In the genomic region with DNA sequence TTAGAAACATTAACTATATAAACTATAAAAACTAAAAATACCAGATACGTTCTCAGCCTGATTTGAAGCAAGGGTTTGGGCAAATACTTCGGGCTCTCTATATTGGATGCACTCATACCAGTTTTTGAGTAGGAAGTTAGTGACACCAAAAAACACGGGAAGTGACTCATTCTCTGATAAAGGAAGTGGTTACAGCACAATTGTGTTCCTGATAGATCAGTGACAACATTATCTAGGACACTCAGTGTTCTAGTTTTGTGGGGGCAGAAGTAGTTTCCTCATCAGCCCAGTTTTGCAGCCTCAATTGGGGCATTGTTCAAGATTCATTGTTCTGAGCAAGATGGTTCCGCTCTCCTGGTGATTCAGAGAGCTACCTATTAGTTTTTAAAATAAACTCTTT, we compare ENCODE assay signal across 8 cellular contexts.
DNase-seq lines count a peak whose midpoint lies in the region; ATAC-seq and TF ChIP-seq lines count a peak whose summit lies in the region.

No MANE protein-coding gene starts in this region.

- peak overlapping the region; percentile 68 for H3K27ac Mint-ChIP-seq in central memory CD8-positive, alpha-beta T cell (ENCODE audit: low read depth)
- H3K27ac Mint-ChIP-seq in chondrocyte (ENCODE audit: unreplicated experiment), result no peak overlapping the region

- no peaks in the 10 kb centered on the region for H3K9me3 Mint-ChIP-seq in central memory CD8-positive, alpha-beta T cell
- H3K9me3 Mint-ChIP-seq in chondrocyte (ENCODE audit: low read depth), result no peaks in the 10 kb centered on the region

- peaks cover 55% of the 10 kb centered on the region for H3K4me1 Mint-ChIP-seq in central memory CD8-positive, alpha-beta T cell
- H3K4me1 Mint-ChIP-seq in chondrocyte (ENCODE audit: low read depth), result peaks cover 5% of the 10 kb centered on the region

- ATAC-seq in GM18502 (IDR thresholded peaks at IDR 0.05; ENCODE audit: poor library complexity, unreplicated experiment), result peak; percentile 84
- ATAC-seq in HG03060 (IDR thresholded peaks at IDR 0.05; ENCODE audit: low read depth, unreplicated experiment), result peak; percentile 85
- peak; percentile 92 for ATAC-seq in central memory CD8-positive, alpha-beta T cell (replicated peaks; ENCODE audit: extremely low read depth, poor library complexity, severe bottlenecking)

- H3K4me3 Mint-ChIP-seq in central memory CD8-positive, alpha-beta T cell, result peak overlapping the region; percentile 54
- H3K4me3 Mint-ChIP-seq in chondrocyte (ENCODE audit: unreplicated experiment), result no peak overlapping the region

- H3K36me3 Mint-ChIP-seq in central memory CD8-positive, alpha-beta T cell (ENCODE audit: insufficient read depth), result peaks cover 3% of the 10 kb centered on the region
- H3K36me3 Mint-ChIP-seq in chondrocyte (ENCODE audit: low read depth), result no peaks in the 10 kb centered on the region

- H3K4me1 ChIP-seq in spleen, result peaks cover 0 to 23% (median 13%) of the 10 kb centered on the region in 6 donors

- DNase-seq in SKM-1 treated with dmso at 0.1 percent for 144 hours (lab: John Stamatoyannopoulos, UW; ENCODE audit: unreplicated experiment) (peak; percentile 90), spleen (no peak), chondrocyte (ENCODE audit: low spot score) (no peak), NCI-H146 (lab: John Stamatoyannopoulos, UW) (no peak), iPS-NIHi11 (ENCODE audit: low spot score) (no peak)
- peak in 1 of 2 donors; percentile 36 for DNase-seq in central memory CD8-positive, alpha-beta T cell (ENCODE audit: low spot score in 2 of 2)

- 16 to 28% (median 27%) methylated on average over 4 of the region's 4 CpGs for WGBS in spleen, 5 donors

- H3K27me3 Mint-ChIP-seq in central memory CD8-positive, alpha-beta T cell, result no peaks in the 10 kb centered on the region
- no peaks in the 10 kb centered on the region for H3K27me3 Mint-ChIP-seq in chondrocyte (ENCODE audit: low read depth)

- TF ChIP-seq CTCF in spleen (IDR thresholded peaks at IDR 0.05 in 8 of 11, conservative IDR thresholded peaks at IDR 0.05 in 3 of 11) (no peak), chondrocyte (IDR thresholded peaks at IDR 0.05) (no peak)

- no peak for TF ChIP-seq POLR2A in spleen (IDR thresholded peaks at IDR 0.05)

- peak overlapping the region; percentile 30 to 84 (median 72) for H3K27ac ChIP-seq in spleen

- intact Hi-C loops in spleen (cut with DNase I; ENCODE audit: low total_unique reads), result no loop called here

- H3K4me3 ChIP-seq in spleen, result no peak overlapping the region

- H3K36me3 ChIP-seq in spleen, result no peaks in the 10 kb centered on the region

- no peaks in the 10 kb centered on the region for H3K27me3 ChIP-seq in spleen (replicated peaks in 1 of 7)

- H3K9me3 ChIP-seq in spleen, result no peaks in the 10 kb centered on the region
